8 cellular contexts compared by ENCODE assay signal in genomic region chr12:118061876-118062791, GRCh38. TPM values are rescaled to one million over a fixed set of nuclear protein-coding genes. Genes with fewer than 3 reads are reported as not detected.
DNase-seq lines count a peak whose midpoint lies in the region; ATAC-seq, FAIRE-seq and TF ChIP-seq lines count a peak whose summit lies in the region.

No MANE protein-coding gene starts in this region.

- peak overlapping the region; percentile 90 to 97 (median 95) for H3K27ac ChIP-seq in body of pancreas

- intact Hi-C loops in body of pancreas (cut with DNase I): no loop called here

- peaks cover 53% of the 10 kb centered on the region for H3K4me1 ChIP-seq in body of pancreas

- H3K4me3 ChIP-seq in AG09309 (ENCODE audit: control insufficient read depth, low read depth, low read length) (peak overlapping the region; percentile 84), body of pancreas (peak overlapping the region; percentile 24 to 80)

- 0 to 2% methylated on average over 41 of the region's 41 CpGs for WGBS in body of pancreas, 2 donors

- ATAC-seq in body of pancreas (peak; percentile 34), GM21360 (IDR thresholded peaks at IDR 0.05; ENCODE audit: unreplicated experiment) (no peak)

- no peaks in the 10 kb centered on the region for H3K9me3 ChIP-seq in body of pancreas

- TF ChIP-seq CTCF in AG09309 (IDR thresholded peaks at IDR 0.05; ENCODE audit: control insufficient read depth, insufficient read depth, low read depth, low read length, missing control alignments) (no peak), body of pancreas (IDR thresholded peaks at IDR 0.05) (no peak)

- DNase-seq in AG09309 (ENCODE audit: low read depth): no peak
- DNase-seq in GM12891 (ENCODE audit: insufficient read length, low spot score): peak; percentile 21
- DNase-seq in NCI-H748 treated with DMSO at 0.1 percent for 48 hours (lab: John Stamatoyannopoulos, UW): peak; percentile 38
- peak; percentile 41 to 48 (median 46) for DNase-seq in body of pancreas
- DNase-seq in iPS DF 19.7 (ENCODE audit: low read depth, low spot score): peak; percentile 68
- peak; percentile 52 for DNase-seq in renal cortical epithelial cell (ENCODE audit: low read depth)
- DNase-seq in RCC 7860 (ENCODE audit: low spot score): no peak

- H3K27me3 ChIP-seq in body of pancreas: no peaks in the 10 kb centered on the region

- TF ChIP-seq POLR2A in GM12891 (IDR thresholded peaks at IDR 0.05; ENCODE audit: low read depth, low read length) (peak; percentile 62), body of pancreas (IDR thresholded peaks at IDR 0.05) (peak in 2 of 3 donors; percentile 51 to 58)

- H3K36me3 ChIP-seq in body of pancreas (replicated peaks in 1 of 2; ENCODE audit: insufficient read depth in 1 of 2, low read depth in 2 of 2): no peaks in the 10 kb centered on the region

- FAIRE-seq in GM12891 (lab: Jason Lieb, UNC) (peak; percentile 45), RCC 7860 (lab: Jason Lieb, UNC) (no peak)

TF ChIP-seq in GM12891, 5 proteins besides CTCF, POLR2A, EP300 and RAD21:
- TF ChIP-seq SPI1 (IDR thresholded peaks at IDR 0.05; ENCODE audit: low read depth, low read length): no peak
- peak; percentile 85 for TF ChIP-seq POLR2AphosphoS5 (IDR thresholded peaks at IDR 0.05; ENCODE audit: low read depth, low read length)
- TF ChIP-seq TAF1 (IDR thresholded peaks at IDR 0.05; ENCODE audit: low read depth, low read length): peak; percentile 55; the same call in 1 of the 2 replicates
- 0 out of 2 replicates have a peak, but pooled peaks have one; percentile 17 for TF ChIP-seq POU2F2 (IDR thresholded peaks at IDR 0.05; ENCODE audit: low read depth, low read length)
- TF ChIP-seq PAX5 (IDR thresholded peaks at IDR 0.05; ENCODE audit: insufficient read depth, low read length, severe bottlenecking): no peak
TF ChIP-seq in GM12891: peak in this region for 3.

RNA-seq across cellular contexts. Expression of gene WSB2, which starts 1.2 kb away (rescaled TPM):
- polyA plus RNA-seq in GM12891 (2012; ENCODE audit: low read depth, missing spikeins): 38.5 TPM
- total RNA-seq in body of pancreas (10 to 100 TPM; 28.7 to 48.0 TPM), renal cortical epithelial cell (82.6 and 95.0 TPM in 2 replicates)

RNA-seq across cellular contexts. Expression of gene VSIG10, which starts 41.7 kb away (rescaled TPM):
- 4.3 TPM for polyA plus RNA-seq in GM12891 (2012; ENCODE audit: low read depth, missing spikeins)
- total RNA-seq in body of pancreas: 10 to 100 TPM; 20.4 to 41.0 TPM
- total RNA-seq in renal cortical epithelial cell: 26.7 and 60.1 TPM in 2 replicates

RNA-seq across cellular contexts. Expression of gene RFC5, which starts 45.6 kb away (rescaled TPM):
- polyA plus RNA-seq in GM12891 (2012; ENCODE audit: low read depth, missing spikeins): 28.6 TPM
- total RNA-seq in body of pancreas (1 to 10 TPM; 4.6 to 6.2 TPM), renal cortical epithelial cell (12.4 and 25.0 TPM in 2 replicates)

Comparison
In these comparisons a context has a peak if more than half of its experiments do, and no peak if none do; other contexts are left out.
1. DNase-seq: peak in GM12891 (single experiment), NCI-H748 treated with DMSO at 0.1 percent for 48 hours (single experiment), body of pancreas (4 of 4), iPS DF 19.7 (single experiment) and renal cortical epithelial cell (single experiment); none in AG09309 (single experiment) and RCC 7860 (single experiment).